In genomic region chr16:82134884-82135283, GRCh38 we compare ENCODE assay signal across 27 cellular contexts.
"Had no signal": no experiment of that assay in that cellular context is flagged by ENCODE, and none has a peak within 500 bp of the region (broad histone marks: within the 10 kb centered on the region; RNA-seq: fewer than 3 reads in every experiment).

No MANE protein-coding gene starts in this region.

- ATAC-seq: activated naive CD4-positive, alpha-beta T cell treated with anti-CD3 and anti-CD28 coated beads, Interleukin-2, amount 50 U/mL, for 72 hours; PC-3 had no signal

- H3K27me3 ChIP-seq: adrenal gland, SJCRH30 had no signal

- H3K9me3 Mint-ChIP-seq: activated CD4-positive, alpha-beta memory T cell treated with anti-CD3 and anti-CD28 coated beads for 36 hours; activated naive CD4-positive, alpha-beta T cell treated with anti-CD3 and anti-CD28 coated beads for 36 hours; activated naive CD4-positive, alpha-beta T cell treated with anti-CD3 and anti-CD28 coated beads, Interleukin-2, amount 50 U/mL, for 72 hours; activated T-helper 2 cell treated with anti-CD3 and anti-CD28 coated beads, Interferon-gamma antibody, Interleukin-2, Interleukin-4, amounts not matched to agents 10 μg/mL and 5 μg/mL and 100 μg/mL, durations not matched to agents 14 hours and 24 hours and 36 hours; brain; T-helper 1 cell treated with Interleukin-12 subunit alpha and Interleukin-12 subunit beta and Interleukin-4 antibody, amounts not matched to agents 30 μg/mL and 1 μg/mL, for 36 hours; T-helper 2 cell treated with Interferon-gamma antibody and Interleukin-4, amounts not matched to agents 5 μg/mL and 100 μg/mL, for 36 hours had no signal

- H3K4me1 Mint-ChIP-seq: brain had no signal

- H3K4me3 ChIP-seq: adrenal gland, SJCRH30, SK-N-MC had no signal

- H3K4me3 Mint-ChIP-seq: activated CD4-positive, alpha-beta memory T cell treated with anti-CD3 and anti-CD28 coated beads for 36 hours; activated naive CD4-positive, alpha-beta T cell treated with anti-CD3 and anti-CD28 coated beads for 36 hours; brain; T-helper 1 cell treated with Interleukin-12 subunit alpha and Interleukin-12 subunit beta and Interleukin-4 antibody, amounts not matched to agents 30 μg/mL and 1 μg/mL, for 36 hours had no signal

- H3K9me3 ChIP-seq: adrenal gland, SJCRH30 had no signal

- H3K36me3 ChIP-seq: adrenal gland, SJCRH30 had no signal

- H3K27ac Mint-ChIP-seq: activated CD4-positive, alpha-beta memory T cell treated with anti-CD3 and anti-CD28 coated beads for 36 hours; activated naive CD4-positive, alpha-beta T cell treated with anti-CD3 and anti-CD28 coated beads for 36 hours; activated naive CD4-positive, alpha-beta T cell treated with anti-CD3 and anti-CD28 coated beads, Interleukin-2, amount 50 U/mL, for 72 hours; activated T-helper 2 cell treated with anti-CD3 and anti-CD28 coated beads, Interferon-gamma antibody, Interleukin-2, Interleukin-4, amounts not matched to agents 10 μg/mL and 5 μg/mL and 100 μg/mL, durations not matched to agents 14 hours and 24 hours and 36 hours; T-helper 1 cell treated with Interleukin-12 subunit alpha and Interleukin-12 subunit beta and Interleukin-4 antibody, amounts not matched to agents 30 μg/mL and 1 μg/mL, for 36 hours had no signal

- DNase-seq: activated CD4-positive, alpha-beta memory T cell treated with anti-CD3 and anti-CD28 coated beads for 36 hours; activated CD4-positive, alpha-beta T cell treated with anti-CD3 and anti-CD28 coated beads, Interleukin-2, amount 50 U/mL, for 1 hour; activated gamma-delta T cell treated with Interleukin-2 at 50 U/mL for 16 hours; activated naive CD4-positive, alpha-beta T cell treated with anti-CD3 and anti-CD28 coated beads for 36 hours; activated T-cell treated with anti-CD3 and anti-CD28 coated beads, Interleukin-2, amount 50 U/mL, for 1 hour; adrenal gland; anterior cingulate cortex; central memory CD4-positive, alpha-beta T cell; KG1; NCI-H1092 treated with DMSO at 0.1 percent for 48 hours; NCI-H1417 treated with DMSO at 0.1 percent for 48 hours; NCI-H187 treated with DMSO at 0.1 percent for 48 hours; NCI-H2081; NCI-H2227 treated with DMSO at 0.1 percent for 48 hours; NCI-H446; NCI-H524; NCI-H748 treated with DMSO at 0.1 percent for 48 hours; NK-92 treated with Interleukin-12 subunit alpha and Interleukin-12 subunit beta, amount 100 ng/mL, for 24 hours; PC-3; Right ventricle myocardium superior; SJCRH30 had no signal

- H3K27me3 Mint-ChIP-seq: activated CD4-positive, alpha-beta memory T cell treated with anti-CD3 and anti-CD28 coated beads for 36 hours; brain had no signal

- H3K27ac ChIP-seq: adrenal gland, SJCRH30 had no signal

- H3K4me1 ChIP-seq: adrenal gland, SJCRH30 had no signal
